ENCODE assay signal across 20 cellular contexts in genomic region chr2:207871506-207871905, GRCh38.
"Had no signal": no experiment of that assay in that cellular context is flagged by ENCODE, and none has a peak within 500 bp of the region (broad histone marks: within the 10 kb centered on the region; RNA-seq: fewer than 3 reads in every experiment).

No MANE protein-coding gene starts in this region.

- H3K4me3 ChIP-seq: colonic mucosa, left ventricle myocardium inferior, mucosa of descending colon, ovary, sigmoid colon, spleen, upper lobe of right lung had no signal

- H3K4me1 Mint-ChIP-seq: activated B cell treated with CpG ODN at 0.5 μM for 24 hours, naive B cell had no signal

- H3K4me1 ChIP-seq: left ventricle myocardium inferior had no signal

- H3K27ac Mint-ChIP-seq: activated B cell treated with CpG ODN at 0.5 μM for 24 hours; activated CD4-positive, alpha-beta memory T cell treated with anti-CD3 and anti-CD28 coated beads for 36 hours; activated naive CD8-positive, alpha-beta T cell; activated T-helper 1 cell treated with anti-CD3 and anti-CD28 coated beads, Interleukin-12 subunit alpha, Interleukin-12 subunit beta, Interleukin-2, Interleukin-4 antibody, amounts not matched to agents 30 ng/mL and 10 ng/mL and 1 ng/mL, durations not matched to agents 14 hours and 24 hours and 36 hours; brain; naive B cell had no signal

- H3K27me3 Mint-ChIP-seq: activated B cell treated with CpG ODN at 0.5 μM for 24 hours; activated CD4-positive, alpha-beta memory T cell treated with anti-CD3 and anti-CD28 coated beads for 36 hours; activated naive CD8-positive, alpha-beta T cell; naive B cell had no signal

- H3K27me3 ChIP-seq: colonic mucosa, ovary, sigmoid colon, spleen, upper lobe of right lung had no signal

- H3K4me3 Mint-ChIP-seq: activated B cell treated with CpG ODN at 0.5 μM for 24 hours; activated CD4-positive, alpha-beta memory T cell treated with anti-CD3 and anti-CD28 coated beads for 36 hours; activated naive CD8-positive, alpha-beta T cell; activated T-helper 1 cell treated with anti-CD3 and anti-CD28 coated beads, Interleukin-12 subunit alpha, Interleukin-12 subunit beta, Interleukin-2, Interleukin-4 antibody, amounts not matched to agents 30 ng/mL and 10 ng/mL and 1 ng/mL, durations not matched to agents 14 hours and 24 hours and 36 hours; brain; naive B cell had no signal

- H3K36me3 ChIP-seq: colonic mucosa, left ventricle myocardium inferior, ovary, sigmoid colon, spleen, upper lobe of right lung had no signal

- H3K36me3 Mint-ChIP-seq: activated CD4-positive, alpha-beta memory T cell treated with anti-CD3 and anti-CD28 coated beads for 36 hours; brain; naive B cell had no signal

- H3K9me3 Mint-ChIP-seq: activated B cell treated with CpG ODN at 0.5 μM for 24 hours; activated CD4-positive, alpha-beta memory T cell treated with anti-CD3 and anti-CD28 coated beads for 36 hours; activated T-helper 1 cell treated with anti-CD3 and anti-CD28 coated beads, Interleukin-12 subunit alpha, Interleukin-12 subunit beta, Interleukin-2, Interleukin-4 antibody, amounts not matched to agents 30 ng/mL and 10 ng/mL and 1 ng/mL, durations not matched to agents 14 hours and 24 hours and 36 hours; brain; naive B cell had no signal

- DNase-seq: activated B cell treated with CpG ODN at 0.5 μM for 24 hours; activated CD4-positive, alpha-beta memory T cell treated with anti-CD3 and anti-CD28 coated beads for 36 hours; activated CD4-positive, alpha-beta T cell treated with anti-CD3 and anti-CD28 coated beads for 4 hours; activated T-cell treated with anti-CD3 and anti-CD28 coated beads for 4 hours; caudate nucleus; colonic mucosa; head of caudate nucleus; left ventricle myocardium inferior; mucosa of descending colon; naive B cell; ovary; sigmoid colon; spleen; stimulated activated naive CD4-positive, alpha-beta T cell; T-helper 1 cell; T-helper 9 cell; upper lobe of right lung had no signal

- H3K27ac ChIP-seq: colonic mucosa, left ventricle myocardium inferior, ovary, sigmoid colon, spleen had no signal

- H3K9me3 ChIP-seq: colonic mucosa, left ventricle myocardium inferior, mucosa of descending colon, ovary, sigmoid colon, spleen, upper lobe of right lung had no signal

- ATAC-seq: mucosa of descending colon, upper lobe of right lung had no signal
